In the genomic region with DNA sequence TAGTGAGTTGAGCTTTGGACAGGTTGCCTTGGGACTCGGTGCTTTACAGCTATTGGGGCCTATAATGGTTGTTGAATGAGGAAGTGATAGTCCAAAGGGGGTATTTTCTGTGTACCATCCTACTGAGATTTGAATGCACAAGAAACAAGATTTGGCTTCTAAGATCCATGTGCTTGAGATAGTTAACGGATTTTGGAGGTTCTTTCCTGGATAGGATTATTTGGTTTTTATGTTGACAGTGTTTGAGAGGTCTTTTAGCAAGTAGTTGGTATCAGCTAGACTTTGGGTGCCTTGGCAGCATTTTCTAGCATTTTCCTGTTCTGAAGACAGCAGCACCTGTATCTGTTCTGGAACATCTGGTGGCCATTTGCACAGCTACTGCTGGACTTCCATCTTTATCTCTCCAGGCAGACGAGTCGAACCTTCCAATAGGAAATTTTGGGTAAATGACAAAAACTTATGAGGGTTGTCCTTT, we compare ENCODE assay signal across 20 cellular contexts. TPM values are rescaled to one million over a fixed set of nuclear protein-coding genes. Genes with fewer than 3 reads are reported as not detected.
DNase-seq lines count a peak whose midpoint lies in the region; ATAC-seq lines count a peak whose summit lies in the region.
"Had no signal": no experiment of that assay in that cellular context is flagged by ENCODE, and none has a peak within 500 bp of the region (broad histone marks: within the 10 kb centered on the region; RNA-seq: fewer than 3 reads in every experiment).

No MANE protein-coding gene starts in this region.

- peaks cover 35% of the 10 kb centered on the region for H3K4me1 ChIP-seq in BLaER1

- H3K27ac Mint-ChIP-seq in IgD-negative memory B cell = peak overlapping the region in 2 of 3 donors; percentile 48 to 91
- peak overlapping the region; percentile 11 for H3K27ac Mint-ChIP-seq in T-helper 17 cell
- H3K27ac Mint-ChIP-seq in memory B cell = peak overlapping the region; percentile 91

- H3K36me3 ChIP-seq in BLaER1 = no peaks in the 10 kb centered on the region

- H3K4me3 ChIP-seq in BLaER1 = no peak overlapping the region

- no peak overlapping the region for H3K27ac ChIP-seq in BLaER1
- H3K27ac ChIP-seq: KMS-11 had no signal

- peak overlapping the region in 3 of 4 donors; percentile 13 to 81 (median 22) for H3K4me3 Mint-ChIP-seq in IgD-negative memory B cell
- no peak overlapping the region for H3K4me3 Mint-ChIP-seq in T-helper 17 cell
- peak overlapping the region; percentile 49 for H3K4me3 Mint-ChIP-seq in memory B cell

- H3K36me3 Mint-ChIP-seq in IgD-negative memory B cell = peaks cover 9% of the 10 kb centered on the region
- H3K36me3 Mint-ChIP-seq in T-helper 17 cell (ENCODE audit: low read depth) = no peaks in the 10 kb centered on the region
- H3K36me3 Mint-ChIP-seq in memory B cell = no peaks in the 10 kb centered on the region

- H3K9ac ChIP-seq in BLaER1 = no peak overlapping the region
- H3K9ac ChIP-seq: KMS-11 had no signal

- H3K4me1 Mint-ChIP-seq in IgD-negative memory B cell (peaks cover 26 to 30% (median 29%) of the 10 kb centered on the region in 3 donors), T-helper 17 cell (peaks cover 2% of the 10 kb centered on the region), memory B cell (peaks cover 19% of the 10 kb centered on the region)

- H3K27me3 ChIP-seq in BLaER1 = no peaks in the 10 kb centered on the region

- no peaks in the 10 kb centered on the region for H3K27me3 Mint-ChIP-seq in IgD-negative memory B cell
- no peaks in the 10 kb centered on the region for H3K27me3 Mint-ChIP-seq in T-helper 17 cell
- no peaks in the 10 kb centered on the region for H3K27me3 Mint-ChIP-seq in memory B cell

- DNase-seq in T-helper 17 cell = no peak
- DNase-seq in memory B cell (ENCODE audit: low spot score in 2 of 2) = peak in 1 of 2 donors; percentile 22
- DNase-seq in stimulated activated CD4-positive, alpha-beta T cell treated with anti-CD3 and anti-CD28 coated beads, Interleukin-4, amount 100 ng/mL, for 24 hours = no peak
- no peak for DNase-seq in Ammon's horn (ENCODE audit: low spot score)
- DNase-seq: C1 segment of cervical spinal cord, DMS79, GOT3, NCI-H1092 treated with DMSO at 0.1 percent for 48 hours, NCI-H146, NCI-H2081, NCI-H2171 treated with DMSO at 0.1 percent for 48 hours, NCI-H446 treated with DMSO at 0.1 percent for 48 hours, OCI-M1, Right ventricle myocardium superior had no signal

- H4K20me1 ChIP-seq in BLaER1 = peaks cover 12% of the 10 kb centered on the region

- ATAC-seq in T-helper 17 cell (no peak), memory B cell (ENCODE audit: low read depth) (no peak), HG03175 (IDR thresholded peaks at IDR 0.05; ENCODE audit: unreplicated experiment) (no peak), GM21723 (IDR thresholded peaks at IDR 0.05; ENCODE audit: unreplicated experiment) (no peak)
- ATAC-seq: HCT116 had no signal

- H3K9me3 Mint-ChIP-seq in IgD-negative memory B cell = no peaks in the 10 kb centered on the region
- no peaks in the 10 kb centered on the region for H3K9me3 Mint-ChIP-seq in memory B cell

- H3K4me2 ChIP-seq in BLaER1 = peak overlapping the region; percentile 32; the same call in 1 of the 2 replicates
- H3K4me2 ChIP-seq: KMS-11 had no signal

- H3K9me3 ChIP-seq in BLaER1 = no peaks in the 10 kb centered on the region
- no peaks in the 10 kb centered on the region for H3K9me3 ChIP-seq in T-helper 17 cell (ENCODE audit: control insufficient read depth, low read length, poor library complexity, severe bottlenecking)

RNA-seq across cellular contexts. Expression of gene SCAF4, which starts 3.6 kb away (rescaled TPM):
- polyA plus RNA-seq in IgD-negative memory B cell = 49.9 TPM
- total RNA-seq in T-helper 17 cell = 10 to 100 TPM; 53.8 to 61.3 TPM

Comparison
In these comparisons a context has a peak if more than half of its experiments do, and no peak if none do; other contexts are left out.
1. H3K27ac Mint-ChIP-seq: peak in every context shown above with its lines; median percentile 91 in memory B cell; 70 in IgD-negative memory B cell; 11 in T-helper 17 cell.